Comparison of ENCODE assay signal across 15 cellular contexts in genomic region chr5:154351566-154351965, GRCh38.
DNase-seq lines count a peak whose midpoint lies in the region; ATAC-seq, FAIRE-seq and TF ChIP-seq lines count a peak whose summit lies in the region.
"Had no signal": no experiment of that assay in that cellular context is flagged by ENCODE, and none has a peak within 500 bp of the region (broad histone marks: within the 10 kb centered on the region; RNA-seq: fewer than 3 reads in every experiment).

No MANE protein-coding gene starts in this region.

- no peaks in the 10 kb centered on the region for H3K36me3 Mint-ChIP-seq in activated naive CD8-positive, alpha-beta T cell treated with anti-CD3 and anti-CD28 coated beads, Interleukin-2, amount 50 U/mL, for 24 hours (ENCODE audit: low read depth)

- H3K27ac ChIP-seq in A549 = no peak overlapping the region
- H3K27ac ChIP-seq: Peyer's patch had no signal

- no peak overlapping the region for H3K4me3 ChIP-seq in A549
- H3K4me3 ChIP-seq: GM23338, Peyer's patch had no signal

- no peaks in the 10 kb centered on the region for H3K27me3 Mint-ChIP-seq in activated naive CD8-positive, alpha-beta T cell treated with anti-CD3 and anti-CD28 coated beads, Interleukin-2, amount 50 U/mL, for 24 hours
- H3K27me3 Mint-ChIP-seq: activated naive CD8-positive, alpha-beta T cell had no signal

- TF ChIP-seq POLR2A in A549 (IDR thresholded peaks at IDR 0.05; ENCODE audit: low read length) = no peak

- CTCF ChIA-PET in A549 (lab: Yijun Ruan, JAX) = no interaction called here

- no peaks in the 10 kb centered on the region for H3K9me3 ChIP-seq in A549
- H3K9me3 ChIP-seq: Peyer's patch had no signal

- no peak for TF ChIP-seq EP300 in A549 (IDR thresholded peaks at IDR 0.05)

- no peak overlapping the region for H3K4me2 ChIP-seq in A549
- H3K4me2 ChIP-seq: GM23338 had no signal

- POLR2A ChIA-PET in A549 (lab: Yijun Ruan, JAX) = no interaction called here

- H3K4me3 Mint-ChIP-seq in activated naive CD8-positive, alpha-beta T cell treated with anti-CD3 and anti-CD28 coated beads, Interleukin-2, amount 50 U/mL, for 24 hours = no peak overlapping the region
- H3K4me3 Mint-ChIP-seq: activated naive CD8-positive, alpha-beta T cell; GM23338 had no signal

- no peak for FAIRE-seq in A549 (lab: Jason Lieb, UNC)
- FAIRE-seq: urothelium cell line had no signal

- no peak for ATAC-seq in A549
- peak; percentile 64 for ATAC-seq in GM18907 (IDR thresholded peaks at IDR 0.05; ENCODE audit: unreplicated experiment)
- ATAC-seq in HG02759 (IDR thresholded peaks at IDR 0.05; ENCODE audit: unreplicated experiment) = peak; percentile 67
- peak; percentile 82 for ATAC-seq in HG03565 (IDR thresholded peaks at IDR 0.05; ENCODE audit: unreplicated experiment)
- no peak for ATAC-seq in activated naive CD8-positive, alpha-beta T cell treated with anti-CD3 and anti-CD28 coated beads, Interleukin-2, amount 50 U/mL, for 24 hours
- ATAC-seq: GM23338 had no signal

- H3K9me3 Mint-ChIP-seq in activated naive CD8-positive, alpha-beta T cell treated with anti-CD3 and anti-CD28 coated beads, Interleukin-2, amount 50 U/mL, for 24 hours = no peaks in the 10 kb centered on the region
- H3K9me3 Mint-ChIP-seq: GM23338 had no signal

- H3K4me1 Mint-ChIP-seq in activated naive CD8-positive, alpha-beta T cell treated with anti-CD3 and anti-CD28 coated beads, Interleukin-2, amount 50 U/mL, for 24 hours = peaks cover 7% of the 10 kb centered on the region

- H3K4me1 ChIP-seq in A549 = peaks cover 55% of the 10 kb centered on the region
- H3K4me1 ChIP-seq: Peyer's patch had no signal

- no peak overlapping the region for H3K27ac Mint-ChIP-seq in activated naive CD8-positive, alpha-beta T cell treated with anti-CD3 and anti-CD28 coated beads, Interleukin-2, amount 50 U/mL, for 24 hours
- H3K27ac Mint-ChIP-seq: activated naive CD8-positive, alpha-beta T cell; GM23338 had no signal

- WGBS in A549 (ENCODE audit: missing lambda C conversion rate) = 89% methylated on average over 3 of the region's 3 CpGs

- TF ChIP-seq CTCF in A549 (IDR thresholded peaks at IDR 0.05) = no peak

- no peak for TF ChIP-seq RAD21 in A549 (conservative IDR thresholded peaks at IDR 0.05 in 1 of 2, IDR thresholded peaks at IDR 0.05 in 1 of 2)

- DNase-seq in A549 (ENCODE audit: low read depth in 1 of 2, low spot score in 1 of 2) (no peak), SKM-1 (lab: John Stamatoyannopoulos, UW; ENCODE audit: unreplicated experiment) (no peak), T-helper 9 cell (no peak), NCI-H748 treated with DMSO at 0.1 percent for 48 hours (lab: John Stamatoyannopoulos, UW) (no peak)
- DNase-seq in activated naive CD8-positive, alpha-beta T cell treated with anti-CD3 and anti-CD28 coated beads, Interleukin-2, amount 50 U/mL, for 24 hours = no peak
- DNase-seq: activated CD8-positive, alpha-beta memory T cell treated with anti-CD3 and anti-CD28 coated beads for 24 hours; NCI-H345; Peyer's patch; T1000 had no signal

TF ChIP-seq in A549, 52 proteins besides CTCF, POLR2A, EP300 and RAD21:
- no peak for TF ChIP-seq ZSCAN20 (CRISPR knock-in tag; IDR thresholded peaks at IDR 0.05)
- TF ChIP-seq FOSL2 (IDR thresholded peaks at IDR 0.05) = no peak
- TF ChIP-seq FOSL2 (CRISPR knock-in tag; IDR thresholded peaks at IDR 0.05) = 0 out of 2 replicates have a peak, but pooled peaks have one; percentile 21
TF ChIP-seq in A549: peak in this region for 1.

Comparison
In these comparisons a context has a peak if more than half of its experiments do, and no peak if none do; other contexts are left out.
1. ATAC-seq: peak in GM18907 (single experiment), HG02759 (single experiment) and HG03565 (single experiment); none in A549 (0 of 2) and activated naive CD8-positive, alpha-beta T cell treated with anti-CD3 and anti-CD28 coated beads, Interleukin-2, amount 50 U/mL, for 24 hours (single experiment).